Comparison of ENCODE assay signal across 9 cellular contexts in genomic region chr6:129748212-129748900, GRCh38. TPM values are rescaled to one million over a fixed set of nuclear protein-coding genes. Genes with fewer than 3 reads are reported as not detected.
DNase-seq lines count a peak whose midpoint lies in the region; ATAC-seq, FAIRE-seq and TF ChIP-seq lines count a peak whose summit lies in the region.
"Had no signal": no experiment of that assay in that cellular context is flagged by ENCODE, and none has a peak within 500 bp of the region (broad histone marks: within the 10 kb centered on the region; RNA-seq: fewer than 3 reads in every experiment).

No MANE protein-coding gene starts in this region.

- CTCF ChIA-PET in A549 (lab: Yijun Ruan, JAX) = interaction anchor here (0.6 to 0.9 kb wide), 2 partner anchors 38 to 273 kb away, joined by 3 read pairs; partner anchors contain the start of gene ARHGAP18

- peak overlapping the region; percentile 31 to 58; a peak in 3 of 6 replicates for H3K27ac ChIP-seq in A549
- peak overlapping the region; percentile 100 for H3K27ac ChIP-seq in RWPE2 (ENCODE audit: poor library complexity, severe bottlenecking)
- no peak overlapping the region for H3K27ac ChIP-seq in right lobe of liver

- WGBS in A549 (ENCODE audit: missing lambda C conversion rate) = 93% methylated on average over 4 of the region's 4 CpGs
- 20% methylated on average over 4 of the region's 4 CpGs for whole genome bisulfite sequencing in right lobe of liver (ENCODE audit: insufficient coverage, low coverage, low lambda C conversion rate, missing lambda C conversion rate)

- in situ Hi-C loops in GM18951 (cut with MboI; ENCODE audit: low sequenced_read_pairs, unreplicated experiment) = no loop called here

- H3K36me3 ChIP-seq in RWPE2 (ENCODE audit: low read depth) (no peaks in the 10 kb centered on the region), right lobe of liver (no peaks in the 10 kb centered on the region)

- TF ChIP-seq EP300 in A549 (IDR thresholded peaks at IDR 0.05) = no peak

- peak overlapping the region; percentile 65 for H3K4me3 Mint-ChIP-seq in activated naive CD8-positive, alpha-beta T cell treated with anti-CD3 and anti-CD28 coated beads for 36 hours
- H3K4me3 Mint-ChIP-seq in stimulated activated memory B cell treated with anti-CD40 and anti-IgM and Interleukin-4, amounts not matched to agents 10 μg/mL and 1 μg/mL and 100 μg/mL, for 72 hours = peak overlapping the region; percentile 2

- no peaks in the 10 kb centered on the region for H3K27me3 Mint-ChIP-seq in activated naive CD8-positive, alpha-beta T cell treated with anti-CD3 and anti-CD28 coated beads for 36 hours
- H3K27me3 Mint-ChIP-seq in stimulated activated memory B cell treated with anti-CD40 and anti-IgM and Interleukin-4, amounts not matched to agents 10 μg/mL and 1 μg/mL and 100 μg/mL, for 72 hours = no peaks in the 10 kb centered on the region

- DNase-seq in A549 (ENCODE audit: low read depth in 1 of 2, low spot score in 1 of 2) = no peak
- DNase-seq in RWPE2 (ENCODE audit: low spot score) = peak; percentile 88
- peak; percentile 61 for DNase-seq in activated naive CD8-positive, alpha-beta T cell treated with anti-CD3 and anti-CD28 coated beads for 36 hours
- peak in 1 of 3 donors; percentile 51 for DNase-seq in right lobe of liver
- DNase-seq in anterior cingulate cortex (lab: John Stamatoyannopoulos, UW) = no peak

- no peak overlapping the region for H3K4me3 ChIP-seq in A549
- H3K4me3 ChIP-seq in RWPE2 (ENCODE audit: severe bottlenecking) = no peak overlapping the region
- no peak overlapping the region for H3K4me3 ChIP-seq in right lobe of liver

- H3K4me2 ChIP-seq in A549 = peak overlapping the region; percentile 25; the same call in 1 of the 3 replicates

- H3K9me3 ChIP-seq in A549 (no peaks in the 10 kb centered on the region), RWPE2 (ENCODE audit: severe bottlenecking) (no peaks in the 10 kb centered on the region), right lobe of liver (no peaks in the 10 kb centered on the region)

- ATAC-seq in A549 = no peak
- ATAC-seq in HG03095 (IDR thresholded peaks at IDR 0.05; ENCODE audit: unreplicated experiment) = peak; percentile 89
- peak; percentile 78 for ATAC-seq in RWPE2 (ENCODE audit: low read depth)
- ATAC-seq in right lobe of liver = peak; percentile 84 to 96 (median 93)
- ATAC-seq in stimulated activated memory B cell treated with anti-CD40 and anti-IgM and Interleukin-4, amounts not matched to agents 10 μg/mL and 1 μg/mL and 100 μg/mL, for 72 hours = peak; percentile 92

- H3K4me1 ChIP-seq in A549 (peaks cover 28% of the 10 kb centered on the region), RWPE2 (ENCODE audit: insufficient read depth, poor library complexity, severe bottlenecking) (peaks cover 68% of the 10 kb centered on the region), right lobe of liver (peaks cover 0 to 8% (median 3%) of the 10 kb centered on the region in 4 donors)

- no peak for TF ChIP-seq RAD21 in A549 (conservative IDR thresholded peaks at IDR 0.05 in 1 of 2, IDR thresholded peaks at IDR 0.05 in 1 of 2)

- H3K27me3 ChIP-seq in RWPE2 (ENCODE audit: insufficient read depth, poor library complexity, severe bottlenecking) = no peaks in the 10 kb centered on the region
- H3K27me3 ChIP-seq in right lobe of liver = no peaks in the 10 kb centered on the region

- H3K4me1 Mint-ChIP-seq in activated naive CD8-positive, alpha-beta T cell treated with anti-CD3 and anti-CD28 coated beads for 36 hours = peaks cover 68% of the 10 kb centered on the region
- H3K4me1 Mint-ChIP-seq in stimulated activated memory B cell treated with anti-CD40 and anti-IgM and Interleukin-4, amounts not matched to agents 10 μg/mL and 1 μg/mL and 100 μg/mL, for 72 hours = peaks cover 31% of the 10 kb centered on the region

- intact Hi-C loops in right lobe of liver (cut with DNase I) = no loop called here

- no peak for FAIRE-seq in A549 (lab: Jason Lieb, UNC)
- FAIRE-seq: islet of Langerhans had no signal

- H3K27ac Mint-ChIP-seq in activated naive CD8-positive, alpha-beta T cell treated with anti-CD3 and anti-CD28 coated beads for 36 hours = peak overlapping the region; percentile 98
- H3K27ac Mint-ChIP-seq in stimulated activated memory B cell treated with anti-CD40 and anti-IgM and Interleukin-4, amounts not matched to agents 10 μg/mL and 1 μg/mL and 100 μg/mL, for 72 hours = peak overlapping the region; percentile 87

- peaks cover 2% of the 10 kb centered on the region for H3K9me3 Mint-ChIP-seq in activated naive CD8-positive, alpha-beta T cell treated with anti-CD3 and anti-CD28 coated beads for 36 hours
- H3K9me3 Mint-ChIP-seq in stimulated activated memory B cell treated with anti-CD40 and anti-IgM and Interleukin-4, amounts not matched to agents 10 μg/mL and 1 μg/mL and 100 μg/mL, for 72 hours = no peaks in the 10 kb centered on the region

- POLR2A ChIA-PET in A549 (lab: Yijun Ruan, JAX) = no interaction called here

- peaks cover 6% of the 10 kb centered on the region for H3K36me3 Mint-ChIP-seq in activated naive CD8-positive, alpha-beta T cell treated with anti-CD3 and anti-CD28 coated beads for 36 hours
- H3K36me3 Mint-ChIP-seq in stimulated activated memory B cell treated with anti-CD40 and anti-IgM and Interleukin-4, amounts not matched to agents 10 μg/mL and 1 μg/mL and 100 μg/mL, for 72 hours = no peaks in the 10 kb centered on the region

- TF ChIP-seq CTCF in A549 (IDR thresholded peaks at IDR 0.05) = no peak
- TF ChIP-seq CTCF in RWPE2 (IDR thresholded peaks at IDR 0.05; ENCODE audit: poor library complexity, severe bottlenecking) = peak; percentile 59
- peak in 2 of 4 donors; percentile 27 for TF ChIP-seq CTCF in right lobe of liver (IDR thresholded peaks at IDR 0.05)

- no peak for TF ChIP-seq POLR2A in A549 (IDR thresholded peaks at IDR 0.05; ENCODE audit: low read length)
- peak; percentile 28 for TF ChIP-seq POLR2A in GM18951 (IDR thresholded peaks at IDR 0.05; ENCODE audit: extremely low read depth, insufficient read depth, insufficient read length)
- TF ChIP-seq POLR2A in right lobe of liver (IDR thresholded peaks at IDR 0.05) = no peak

TF ChIP-seq in A549, 52 proteins besides CTCF, POLR2A, EP300 and RAD21:
- no peak for TF ChIP-seq RCOR1 (IDR thresholded peaks at IDR 0.05; ENCODE audit: low read depth, low read length)
- TF ChIP-seq MAFK (IDR thresholded peaks at IDR 0.05; ENCODE audit: partially characterized antibody) = no peak

RNA-seq across cellular contexts. Expression of gene ARHGAP18, which starts 38.4 kb away (rescaled TPM):
- 13.3 and 16.7 TPM in 2 replicates for polyA plus RNA-seq in A549 (2011; rRNA removed)
- 1.4 TPM in 2 replicates for polyA plus RNA-seq in A549 (2012; cell fraction: cytosol; rRNA removed)
- 0.55 and 0.75 TPM in 2 replicates for polyA plus RNA-seq in A549 (2012; cell fraction: nucleus; rRNA removed)
- polyA plus RNA-seq in A549 (2017; fragmentation: RNase III; extraction: RNeasy Plus Mini Kit Qiagen cat#74134 plus additional on column Dnase treatment) = 8.1 to 13.4 TPM (median 11.2 TPM) in 3 replicates
- polyA minus RNA-seq in A549 (2011; rRNA and poly(A)+ RNA removed) = 13.5 and 13.7 TPM in 2 replicates
- 1 to 10 TPM; 7.0 to 8.9 TPM for total RNA-seq in activated naive CD8-positive, alpha-beta T cell treated with anti-CD3 and anti-CD28 coated beads for 36 hours
- total RNA-seq in right lobe of liver = 1 to 10 TPM; 2.2 to 8.0 (median 2.9) TPM

Comparison
In these comparisons a context has a peak if more than half of its experiments do, and no peak if none do; other contexts are left out.
1. ATAC-seq: peak in HG03095 (single experiment), RWPE2 (single experiment), right lobe of liver (4 of 4) and stimulated activated memory B cell treated with anti-CD40 and anti-IgM and Interleukin-4, amounts not matched to agents 10 μg/mL and 1 μg/mL and 100 μg/mL, for 72 hours (single experiment); none in A549 (0 of 2).
2. DNase-seq: peak in RWPE2 (single experiment) and activated naive CD8-positive, alpha-beta T cell treated with anti-CD3 and anti-CD28 coated beads for 36 hours (single experiment); none in A549 (0 of 2) and anterior cingulate cortex (0 of 58).
3. H3K27ac ChIP-seq: peak in A549 (2 of 2) and RWPE2 (single experiment); none in right lobe of liver (0 of 3).